Comparison of ENCODE assay signal across 8 cellular contexts in genomic region chr12:123391094-123391426, GRCh38. TPM values are rescaled to one million over a fixed set of nuclear protein-coding genes. Genes with fewer than 3 reads are reported as not detected.
DNase-seq lines count a peak whose midpoint lies in the region; ATAC-seq and TF ChIP-seq lines count a peak whose summit lies in the region.
"Not testable (repeated sequence)": the region's sequence is repeated elsewhere in the genome, so short reads cannot be mapped to it uniquely, and the experiment has no call there.

No MANE protein-coding gene starts in this region.

- H3K9me3 ChIP-seq in left ventricle myocardium inferior (replicated peaks); stomach: not testable (repeated sequence)

- intact Hi-C loops in left ventricle myocardium inferior (cut with micrococcal nuclease); stomach (cut with DNase I; ENCODE audit: low total_unique reads): not testable (repeated sequence)

- 71 to 84% (median 79%) methylated on average over 11 of the region's 11 CpGs for WGBS in stomach, 5 donors

- H3K36me3 Mint-ChIP-seq in activated T-helper 17 cell treated with anti-CD3 and anti-CD28 coated beads, Interleukin-2, amount 50 U/mL, for 72 hours (ENCODE audit: low read depth), result peaks cover 63% of the 10 kb centered on the region
- peaks cover 41% of the 10 kb centered on the region for H3K36me3 Mint-ChIP-seq in nephron progenitor cell (ENCODE audit: low read depth)

- peaks cover 16% of the 10 kb centered on the region for H3K4me1 Mint-ChIP-seq in activated T-helper 17 cell treated with anti-CD3 and anti-CD28 coated beads, Interleukin-2, amount 50 U/mL, for 72 hours
- H3K4me1 Mint-ChIP-seq in nephron progenitor cell, result peaks cover 40% of the 10 kb centered on the region

- not testable (repeated sequence) for DNase-seq in AG10803 (ENCODE audit: low read depth); HFF-Myc (ENCODE audit: extremely low read depth, low read depth); coronary artery (ENCODE audit: low spot score); left ventricle myocardium inferior; nephron progenitor cell; stomach
- peak; percentile 20 for DNase-seq in UCSD-AML1 (lab: John Stamatoyannopoulos, UW; ENCODE audit: unreplicated experiment)

- H3K27ac ChIP-seq in coronary artery (peak overlapping the region; percentile 57 to 95), left ventricle myocardium inferior (replicated peaks) (peak overlapping the region; percentile 90), stomach (peak overlapping the region in 4 of 5 donors; percentile 85 to 96 (median 90))

- peak overlapping the region; percentile 82 for H3K4me3 Mint-ChIP-seq in activated T-helper 17 cell treated with anti-CD3 and anti-CD28 coated beads, Interleukin-2, amount 50 U/mL, for 72 hours
- peak overlapping the region; percentile 23 for H3K4me3 Mint-ChIP-seq in nephron progenitor cell

- not testable (repeated sequence) for H3K27me3 Mint-ChIP-seq in activated T-helper 17 cell treated with anti-CD3 and anti-CD28 coated beads, Interleukin-2, amount 50 U/mL, for 72 hours; nephron progenitor cell (ENCODE audit: low read depth, poor library complexity)

- not testable (repeated sequence) for TF ChIP-seq EP300 in stomach (IDR thresholded peaks at IDR 0.05)

- not testable (repeated sequence) for TF ChIP-seq POLR2A in stomach (IDR thresholded peaks at IDR 0.05)

- not testable (repeated sequence) for H3K9me3 Mint-ChIP-seq in activated T-helper 17 cell treated with anti-CD3 and anti-CD28 coated beads, Interleukin-2, amount 50 U/mL, for 72 hours; nephron progenitor cell

- ATAC-seq in activated T-helper 17 cell treated with anti-CD3 and anti-CD28 coated beads, Interleukin-2, amount 50 U/mL, for 72 hours (replicated peaks), result not testable (repeated sequence)

- H3K4me3 ChIP-seq in AG10803 (ENCODE audit: low read length) (peak overlapping the region; percentile 69), HFF-Myc (replicated peaks; ENCODE audit: low read depth, low read length) (peak overlapping the region; percentile 66; the same call in 1 of the 2 replicates), coronary artery (peak overlapping the region; percentile 82), left ventricle myocardium inferior (peak overlapping the region; percentile 83), stomach (peak overlapping the region in 2 of 4 donors; percentile 79 to 87)

- TF ChIP-seq CTCF in AG10803 (conservative IDR thresholded peaks at IDR 0.05; ENCODE audit: low read length); HFF-Myc (IDR thresholded peaks at IDR 0.05; ENCODE audit: low read depth, low read length, missing control alignments); coronary artery (IDR thresholded peaks at IDR 0.05); left ventricle myocardium inferior (IDR thresholded peaks at IDR 0.05; ENCODE audit: borderline replicate concordance); nephron progenitor cell (IDR thresholded peaks at IDR 0.05); stomach (IDR thresholded peaks at IDR 0.05): not testable (repeated sequence)

- H3K36me3 ChIP-seq in left ventricle myocardium inferior (peaks cover 56% of the 10 kb centered on the region), stomach (peaks cover 34 to 55% (median 53%) of the 10 kb centered on the region in 4 donors)

- H3K4me1 ChIP-seq in left ventricle myocardium inferior, result peaks cover 47% of the 10 kb centered on the region
- H3K4me1 ChIP-seq in stomach, result peaks cover 24 to 65% (median 48%) of the 10 kb centered on the region in 4 donors

- peak overlapping the region; percentile 72 for H3K27ac Mint-ChIP-seq in activated T-helper 17 cell treated with anti-CD3 and anti-CD28 coated beads, Interleukin-2, amount 50 U/mL, for 72 hours
- H3K27ac Mint-ChIP-seq in nephron progenitor cell, result not testable (repeated sequence)

- not testable (repeated sequence) for H3K27me3 ChIP-seq in left ventricle myocardium inferior (ENCODE audit: low read depth); stomach

RNA-seq across cellular contexts. Expression of gene KMT5A, which starts 7.1 kb away (rescaled TPM):
- 10 to 100 TPM; 48.9 to 67.2 TPM for total RNA-seq in activated T-helper 17 cell treated with anti-CD3 and anti-CD28 coated beads, Interleukin-2, amount 50 U/mL, for 72 hours
- total RNA-seq in left ventricle myocardium inferior (28.5 TPM), stomach (10 to 100 TPM; 22.8 to 64.6 (median 46.1) TPM)
- 10 to 100 TPM; 16.5 to 20.4 (median 16.6) TPM for polyA plus RNA-seq in stomach

RNA-seq across cellular contexts. Expression of gene SBNO1, which starts 26.4 kb away (rescaled TPM):
- 10 to 100 TPM; 59.8 to 64.0 TPM for total RNA-seq in activated T-helper 17 cell treated with anti-CD3 and anti-CD28 coated beads, Interleukin-2, amount 50 U/mL, for 72 hours
- total RNA-seq in left ventricle myocardium inferior, result 27.1 TPM
- total RNA-seq in stomach, result 10 to 100 TPM in 4 of 5 donors, 1 to 10 TPM in 1; 6.4 to 35.6 (median 17.7) TPM
- 1 to 10 TPM; 3.4 to 4.1 (median 3.6) TPM for polyA plus RNA-seq in stomach

RNA-seq across cellular contexts. Expression of gene RILPL2, which starts 45.4 kb away (rescaled TPM):
- total RNA-seq in activated T-helper 17 cell treated with anti-CD3 and anti-CD28 coated beads, Interleukin-2, amount 50 U/mL, for 72 hours, result 10 to 100 TPM; 12.3 to 12.6 TPM
- total RNA-seq in left ventricle myocardium inferior, result 2.2 TPM
- total RNA-seq in stomach, result 1 to 10 TPM; 2.0 to 5.3 (median 3.8) TPM
- polyA plus RNA-seq in stomach, result 1 to 10 TPM; 4.6 to 5.9 (median 5.5) TPM
